In genomic region chr6:110815260-110816109, GRCh38 we compare ENCODE assay signal across 8 cellular contexts. TPM values are rescaled to one million over a fixed set of nuclear protein-coding genes. Genes with fewer than 3 reads are reported as not detected.
DNase-seq lines count a peak whose midpoint lies in the region; ATAC-seq, FAIRE-seq and TF ChIP-seq lines count a peak whose summit lies in the region.

CDK19 (minus strand) TSS chr6:110815469; CDS start chr6:110815136, 333 bp downstream.

- TF ChIP-seq POLR2A in GM19099 (IDR thresholded peaks at IDR 0.05; ENCODE audit: extremely low read depth, insufficient read length, low read depth) = peak; percentile 97

- H3K4me3 ChIP-seq in kidney (ENCODE audit: low read length in 2 of 2) = peak within 1 kb of the TSS; percentile 96 to 98

- DNase-seq in AG20443 (ENCODE audit: low spot score) (peak; percentile 97), NCI-H510A (lab: John Stamatoyannopoulos, UW) (peak; percentile 67), chondrocyte (ENCODE audit: low spot score) (peak; percentile 98), kidney (peak; percentile 100)
- DNase-seq in activated CD4-positive, alpha-beta T cell treated with anti-CD3 and anti-CD28 coated beads for 1 hour = peak; percentile 97
- peak; percentile 98 for DNase-seq in stimulated activated CD4-positive, alpha-beta T cell treated with anti-CD3 and anti-CD28 coated beads, Interleukin-15, amount 100 ng/mL, for 24 hours

- intact Hi-C loops in kidney (cut with DNase I) = no loop called here

- peak within 1 kb of the TSS; percentile 99 for H3K27ac Mint-ChIP-seq in chondrocyte (ENCODE audit: unreplicated experiment)

- H3K9ac ChIP-seq in kidney (ENCODE audit: low read length in 2 of 2) = peak within 1 kb of the TSS; percentile 80 to 97

- H3K36me3 ChIP-seq in kidney (ENCODE audit: control insufficient read depth in 1 of 2, insufficient read depth in 2 of 2, low read length in 2 of 2) = no peaks in the 10 kb centered on the region

- peak; percentile 91 for FAIRE-seq in kidney (lab: Jason Lieb, UNC)

- H3K27ac ChIP-seq in kidney (ENCODE audit: low read depth in 2 of 2, low read length in 2 of 2) = peak within 1 kb of the TSS; percentile 96 to 99

- ATAC-seq in HG03432 (IDR thresholded peaks at IDR 0.05; ENCODE audit: unreplicated experiment) = peak; percentile 83

- no peaks in the 10 kb centered on the region for H3K9me3 Mint-ChIP-seq in chondrocyte (ENCODE audit: low read depth)

- H3K9me3 ChIP-seq in kidney (ENCODE audit: control insufficient read depth in 1 of 2, low read length in 2 of 2) = no peaks in the 10 kb centered on the region

- TF ChIP-seq CTCF in chondrocyte (IDR thresholded peaks at IDR 0.05) = peak; percentile 6
- TF ChIP-seq CTCF in kidney (IDR thresholded peaks at IDR 0.05; ENCODE audit: borderline replicate concordance, extremely low read depth, insufficient read depth) = no peak

- peaks cover 21% of the 10 kb centered on the region for H3K4me1 Mint-ChIP-seq in chondrocyte (ENCODE audit: low read depth)

- H3K4me1 ChIP-seq in kidney (ENCODE audit: control insufficient read depth in 1 of 2, insufficient read depth in 1 of 2, low read depth in 1 of 2, low read length in 2 of 2) = peaks cover 3 to 4% of the 10 kb centered on the region in 2 donors

- no peaks in the 10 kb centered on the region for H3K27me3 Mint-ChIP-seq in chondrocyte (ENCODE audit: low read depth)

- H3K36me3 Mint-ChIP-seq in chondrocyte (ENCODE audit: low read depth) = peaks cover 1% of the 10 kb centered on the region

- peak within 1 kb of the TSS; percentile 99 for H3K4me3 Mint-ChIP-seq in chondrocyte (ENCODE audit: unreplicated experiment)

RNA-seq across cellular contexts. Expression of gene CDK19, which starts in this region (rescaled TPM):
- total RNA-seq in chondrocyte (13.9 to 21.6 TPM (median 19.7 TPM) in 3 replicates), kidney (20.4 TPM)
- polyA plus RNA-seq in kidney (ENCODE audit: insufficient read depth, low read depth, low replicate concordance) = 4.9 TPM

Comparison
In these comparisons a context has a peak if more than half of its experiments do, and no peak if none do; other contexts are left out.
1. Peak in every context shown above with its lines: DNase-seq, ATAC-seq, H3K4me3 ChIP-seq and H3K27ac ChIP-seq.